In genomic region chr12:121217761-121218160, GRCh38 we compare ENCODE assay signal across 18 cellular contexts.
A peak's percentile ranks its signal among the peaks of the same experiment; 100 is the strongest.
DNase-seq lines count a peak whose midpoint lies in the region; ATAC-seq lines count a peak whose summit lies in the region.
"Had no signal": no experiment of that assay in that cellular context is flagged by ENCODE, and none has a peak within 500 bp of the region (broad histone marks: within the 10 kb centered on the region; RNA-seq: fewer than 3 reads in every experiment).

No MANE protein-coding gene starts in this region.

- peaks cover 6 to 22% of the 10 kb centered on the region in 2 donors for H3K36me3 ChIP-seq in mucosa of rectum (ENCODE audit: control insufficient read depth in 2 of 2, insufficient read depth in 2 of 2, low read length in 2 of 2)
- H3K36me3 ChIP-seq: brain microvascular endothelial cell, HAP-1 had no signal

- no peak for ATAC-seq in activated naive CD8-positive, alpha-beta T cell treated with anti-CD3 and anti-CD28 coated beads, Interleukin-2, amount 50 U/mL, for 24 hours
- no peak for ATAC-seq in effector memory CD8-positive, alpha-beta T cell (replicated peaks)
- no peak for ATAC-seq in GM19455 (IDR thresholded peaks at IDR 0.05; ENCODE audit: unreplicated experiment)
- ATAC-seq: gastroesophageal sphincter, Right ventricle myocardium inferior had no signal

- H3K4me1 Mint-ChIP-seq in activated naive CD8-positive, alpha-beta T cell (ENCODE audit: low read depth): peaks cover 21% of the 10 kb centered on the region
- peaks cover 34% of the 10 kb centered on the region for H3K4me1 Mint-ChIP-seq in activated naive CD8-positive, alpha-beta T cell treated with anti-CD3 and anti-CD28 coated beads, Interleukin-2, amount 50 U/mL, for 24 hours
- peaks cover 15 to 19% of the 10 kb centered on the region in 2 donors for H3K4me1 Mint-ChIP-seq in effector memory CD8-positive, alpha-beta T cell (ENCODE audit: low read depth in 2 of 2)

- H3K9ac ChIP-seq in mucosa of rectum (ENCODE audit: low read depth in 1 of 2, low read length in 2 of 2): peak overlapping the region; percentile 17 to 58

- peak overlapping the region; percentile 88 to 90 for H3K27ac ChIP-seq in mucosa of rectum (ENCODE audit: low read depth in 2 of 2, low read length in 2 of 2)
- H3K27ac ChIP-seq: brain microvascular endothelial cell, coronary artery, gastroesophageal sphincter had no signal

- peak overlapping the region in 1 of 2 donors; percentile 38 for H3K4me3 ChIP-seq in mucosa of rectum (ENCODE audit: low read length in 2 of 2)
- H3K4me3 ChIP-seq: coronary artery, gastroesophageal sphincter, HAP-1 had no signal

- H3K27me3 ChIP-seq in mucosa of rectum (ENCODE audit: control insufficient read depth in 2 of 2, insufficient read depth in 2 of 2, low read length in 2 of 2): no peaks in the 10 kb centered on the region
- H3K27me3 ChIP-seq: brain microvascular endothelial cell, gastroesophageal sphincter had no signal

- no peaks in the 10 kb centered on the region for H3K9me3 Mint-ChIP-seq in activated naive CD8-positive, alpha-beta T cell (ENCODE audit: low read depth)
- H3K9me3 Mint-ChIP-seq in activated naive CD8-positive, alpha-beta T cell treated with anti-CD3 and anti-CD28 coated beads, Interleukin-2, amount 50 U/mL, for 24 hours: no peaks in the 10 kb centered on the region
- no peaks in the 10 kb centered on the region for H3K9me3 Mint-ChIP-seq in effector memory CD8-positive, alpha-beta T cell

- H3K4me1 ChIP-seq in mucosa of rectum (ENCODE audit: control insufficient read depth in 2 of 2, insufficient read depth in 2 of 2, low read length in 2 of 2): peaks cover 25 to 60% of the 10 kb centered on the region in 2 donors
- H3K4me1 ChIP-seq: HAP-1 had no signal

- no peak for DNase-seq in activated naive CD8-positive, alpha-beta T cell treated with anti-CD3 and anti-CD28 coated beads, Interleukin-2, amount 50 U/mL, for 24 hours
- no peak for DNase-seq in effector memory CD8-positive, alpha-beta T cell
- DNase-seq in activated gamma-delta T cell (lab: John Stamatoyannopoulos, UW) (no peak), T-helper 1 cell (no peak)
- DNase-seq: brain microvascular endothelial cell; DMS153; islet precursor cell; NCI-H187 treated with DMSO at 0.1 percent for 48 hours; NCI-H774; nucleus accumbens; stimulated activated CD4-positive, alpha-beta T cell treated with anti-CD3 and anti-CD28 coated beads, Interleukin-12 subunit alpha, Interleukin-12 subunit beta, amount 100 ng/mL, for 4 hours had no signal

- H3K27me3 Mint-ChIP-seq in activated naive CD8-positive, alpha-beta T cell: no peaks in the 10 kb centered on the region
- no peaks in the 10 kb centered on the region for H3K27me3 Mint-ChIP-seq in activated naive CD8-positive, alpha-beta T cell treated with anti-CD3 and anti-CD28 coated beads, Interleukin-2, amount 50 U/mL, for 24 hours
- H3K27me3 Mint-ChIP-seq in effector memory CD8-positive, alpha-beta T cell: no peaks in the 10 kb centered on the region

- no peaks in the 10 kb centered on the region for H3K9me3 ChIP-seq in mucosa of rectum (ENCODE audit: control insufficient read depth in 2 of 2, low read length in 2 of 2)
- H3K9me3 ChIP-seq: gastroesophageal sphincter, HAP-1 had no signal

- H3K27ac Mint-ChIP-seq in activated naive CD8-positive, alpha-beta T cell: peak overlapping the region; percentile 46
- H3K27ac Mint-ChIP-seq in activated naive CD8-positive, alpha-beta T cell treated with anti-CD3 and anti-CD28 coated beads, Interleukin-2, amount 50 U/mL, for 24 hours: no peak overlapping the region
- peak overlapping the region; percentile 24 to 78 for H3K27ac Mint-ChIP-seq in effector memory CD8-positive, alpha-beta T cell

- H3K4me3 Mint-ChIP-seq in activated naive CD8-positive, alpha-beta T cell: no peak overlapping the region
- no peak overlapping the region for H3K4me3 Mint-ChIP-seq in activated naive CD8-positive, alpha-beta T cell treated with anti-CD3 and anti-CD28 coated beads, Interleukin-2, amount 50 U/mL, for 24 hours
- no peak overlapping the region for H3K4me3 Mint-ChIP-seq in effector memory CD8-positive, alpha-beta T cell

- peaks cover 5% of the 10 kb centered on the region for H3K36me3 Mint-ChIP-seq in activated naive CD8-positive, alpha-beta T cell
- H3K36me3 Mint-ChIP-seq in activated naive CD8-positive, alpha-beta T cell treated with anti-CD3 and anti-CD28 coated beads, Interleukin-2, amount 50 U/mL, for 24 hours (ENCODE audit: low read depth): peaks cover 18% of the 10 kb centered on the region
- peaks cover 11% of the 10 kb centered on the region for H3K36me3 Mint-ChIP-seq in effector memory CD8-positive, alpha-beta T cell (ENCODE audit: insufficient read depth)
